16 cellular contexts compared by ENCODE assay signal in the genomic region with DNA sequence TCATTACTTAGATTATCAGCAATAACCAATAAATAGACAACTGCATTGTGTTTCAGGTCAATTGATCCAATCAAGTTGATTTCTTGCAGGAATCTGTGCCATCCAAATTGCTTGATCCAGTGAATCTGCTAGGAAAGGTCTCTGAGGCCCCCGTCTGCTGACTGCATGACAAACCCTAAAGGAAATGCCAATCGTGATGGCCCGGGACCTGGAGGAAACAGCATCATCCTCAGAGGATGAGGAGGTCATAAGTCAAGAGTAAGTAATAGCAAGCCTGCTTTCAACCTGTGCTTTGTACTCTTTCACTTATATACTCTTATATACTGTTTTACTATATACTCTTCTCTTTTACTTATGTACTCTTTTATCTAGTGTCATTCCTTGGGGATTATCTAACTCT. TPM values are rescaled to one million over a fixed set of nuclear protein-coding genes. Genes with fewer than 3 reads are reported as not detected.
A peak's percentile ranks its signal among the peaks of the same experiment; 100 is the strongest.
DNase-seq lines count a peak whose midpoint lies in the region; ATAC-seq and TF ChIP-seq lines count a peak whose summit lies in the region.
"Had no signal": no experiment of that assay in that cellular context is flagged by ENCODE, and none has a peak within 500 bp of the region (broad histone marks: within the 10 kb centered on the region; RNA-seq: fewer than 3 reads in every experiment).

No MANE protein-coding gene starts in this region.

- H2BK120ac ChIP-seq in mesendoderm (ENCODE audit: low read depth, low read length): no peak overlapping the region

- H3K4ac ChIP-seq in mesendoderm (ENCODE audit: low read depth, low read length): no peak overlapping the region

- peaks cover 14% of the 10 kb centered on the region for H3K79me1 ChIP-seq in mesendoderm (ENCODE audit: low read length)

- no peak overlapping the region for H3K27ac Mint-ChIP-seq in T-cell

- no peak overlapping the region for H3K9ac ChIP-seq in BLaER1 treated with 17β-estradiol and CSF1 and Interleukin-3, amounts not matched to agents 10 nM and 100 nM
- H3K9ac ChIP-seq in DND-41 (ENCODE audit: low read depth, low read length) (no peak overlapping the region), mesendoderm (ENCODE audit: low read length) (no peak overlapping the region)

- H3K56ac ChIP-seq in mesendoderm (ENCODE audit: low read length): no peak overlapping the region

- no peak overlapping the region for H4K8ac ChIP-seq in mesendoderm (ENCODE audit: low read depth, low read length)

- peak overlapping the region; percentile 47 to 100 (median 94) for H3K4me3 Mint-ChIP-seq in T-cell

- POLR2A ChIA-PET in T-cell (lab: Charles Lee): no interaction called here

- WGBS in mesendoderm (ENCODE audit: extremely low coverage, insufficient coverage, low lambda C conversion rate): no CpG with 5 or more reads among the region's 3 CpGs

- peaks cover 14% of the 10 kb centered on the region for H3K36me3 Mint-ChIP-seq in T-cell

- no peak overlapping the region for H2BK5ac ChIP-seq in mesendoderm (ENCODE audit: low read length)

- no peak overlapping the region for H4K5ac ChIP-seq in mesendoderm (ENCODE audit: low read length)

- H3K27ac ChIP-seq in BLaER1 treated with 17β-estradiol and CSF1 and Interleukin-3, amounts not matched to agents 10 nM and 100 nM: no peak overlapping the region
- no peak overlapping the region for H3K27ac ChIP-seq in DND-41 (ENCODE audit: low read length)
- no peak overlapping the region for H3K27ac ChIP-seq in mesendoderm (ENCODE audit: low read depth, low read length)
- H3K27ac ChIP-seq: esophagus muscularis mucosa, heart left ventricle had no signal

- no peak for TF ChIP-seq CTCF in DND-41 (IDR thresholded peaks at IDR 0.05; ENCODE audit: borderline replicate concordance, extremely low read depth, low read length, poor library complexity, severe bottlenecking)

- H3K4me1 ChIP-seq in BLaER1 treated with 17β-estradiol and CSF1 and Interleukin-3, amounts not matched to agents 10 nM and 100 nM: peaks cover 19 to 26% (median 23%) of the 10 kb centered on the region in 10 experiments
- H3K4me1 ChIP-seq in DND-41 (ENCODE audit: insufficient read depth, low read length): peaks cover 46% of the 10 kb centered on the region
- no peaks in the 10 kb centered on the region for H3K4me1 ChIP-seq in mesendoderm (ENCODE audit: control insufficient read depth, low read depth, low read length)

- no peak overlapping the region for H2AK5ac ChIP-seq in mesendoderm (ENCODE audit: low read length)

- H3K23ac ChIP-seq in mesendoderm (ENCODE audit: low read length): no peak overlapping the region

- peaks cover 5 to 53% (median 45%) of the 10 kb centered on the region in 11 experiments; a peak in 21 of 22 replicates for H3K36me3 ChIP-seq in BLaER1 treated with 17β-estradiol and CSF1 and Interleukin-3, amounts not matched to agents 10 nM and 100 nM
- peaks cover 23% of the 10 kb centered on the region for H3K36me3 ChIP-seq in DND-41 (ENCODE audit: insufficient read depth, low read length)
- no peaks in the 10 kb centered on the region for H3K36me3 ChIP-seq in mesendoderm (ENCODE audit: control insufficient read depth, insufficient read depth, low read length)
- H3K36me3 ChIP-seq: esophagus muscularis mucosa had no signal

- H3K4me1 Mint-ChIP-seq in T-cell: peaks cover 20 to 36% (median 35%) of the 10 kb centered on the region in 3 donors

- CTCF ChIA-PET in T-cell (lab: Charles Lee): interaction anchor here in 1 of 2 donors (1.3 kb wide), 1 partner anchor 9 kb away, joined by 8 read pairs; no protein-coding TSS in a partner anchor

- H2BK15ac ChIP-seq in mesendoderm (replicated peaks; ENCODE audit: low read depth): no peak overlapping the region

- H3K4me3 ChIP-seq in BLaER1 treated with 17β-estradiol and CSF1 and Interleukin-3, amounts not matched to agents 10 nM and 100 nM: no peak overlapping the region
- H3K4me3 ChIP-seq in DND-41 (ENCODE audit: low read depth in 1 of 2, low read length in 2 of 2): peak overlapping the region in 1 of 2 experiments; percentile 32; a peak in 1 of 4 replicates
- no peak overlapping the region for H3K4me3 ChIP-seq in mesendoderm (ENCODE audit: low read length)
- H3K4me3 ChIP-seq: heart left ventricle, mucosa of descending colon had no signal

- H3K9me3 ChIP-seq in BLaER1 treated with 17β-estradiol and CSF1 and Interleukin-3, amounts not matched to agents 10 nM and 100 nM (replicated peaks in 1 of 11): no peaks in the 10 kb centered on the region
- H3K9me3 ChIP-seq in DND-41 (ENCODE audit: insufficient read depth, low read length, severe bottlenecking): no peaks in the 10 kb centered on the region
- H3K9me3 ChIP-seq: esophagus muscularis mucosa, heart left ventricle, mucosa of descending colon had no signal

- ATAC-seq in DND-41 (ENCODE audit: insufficient read depth, low read depth) (no peak), T-cell (replicated peaks in 1 of 4) (no peak), GM19467 (IDR thresholded peaks at IDR 0.05; ENCODE audit: unreplicated experiment) (no peak)
- ATAC-seq: heart left ventricle, mucosa of descending colon had no signal

- H3K4me2 ChIP-seq in BLaER1 treated with 17β-estradiol and CSF1 and Interleukin-3, amounts not matched to agents 10 nM and 100 nM: peak overlapping the region in 10 of 11 experiments; percentile 73 to 91 (median 80); a peak in 12 of 22 replicates
- H3K4me2 ChIP-seq in DND-41 (ENCODE audit: insufficient read depth, low read length) (peak overlapping the region; percentile 69; the same call in 1 of the 2 replicates), mesendoderm (ENCODE audit: low read length) (no peak overlapping the region)

- H3K9me3 Mint-ChIP-seq in T-cell: no peaks in the 10 kb centered on the region

- peaks cover 0 to 9% (median 0%) of the 10 kb centered on the region in 11 experiments; a peak in 1 of 22 replicates for H4K20me1 ChIP-seq in BLaER1 treated with 17β-estradiol and CSF1 and Interleukin-3, amounts not matched to agents 10 nM and 100 nM
- H4K20me1 ChIP-seq in DND-41 (ENCODE audit: insufficient read depth, low read length): no peaks in the 10 kb centered on the region

- no peak overlapping the region for H3K18ac ChIP-seq in mesendoderm (ENCODE audit: low read length)

- H3K79me2 ChIP-seq in DND-41 (ENCODE audit: insufficient read depth, low read length) (peaks cover 45% of the 10 kb centered on the region), mesendoderm (ENCODE audit: control insufficient read depth, insufficient read depth, low read length) (peaks cover 18% of the 10 kb centered on the region)

- no peaks in the 10 kb centered on the region for H3K27me3 Mint-ChIP-seq in T-cell

- H3K27me3 ChIP-seq in BLaER1 treated with 17β-estradiol and CSF1 and Interleukin-3, amounts not matched to agents 10 nM and 100 nM: no peaks in the 10 kb centered on the region
- H3K27me3 ChIP-seq in DND-41 (ENCODE audit: insufficient read depth, low read length, poor library complexity): no peaks in the 10 kb centered on the region
- H3K27me3 ChIP-seq in mesendoderm (ENCODE audit: insufficient read depth, low read length, poor library complexity): no peaks in the 10 kb centered on the region
- H3K27me3 ChIP-seq: esophagus muscularis mucosa, heart left ventricle had no signal

- no peak overlapping the region for H2AFZ ChIP-seq in DND-41 (ENCODE audit: low read depth, low read length)

- DNase-seq in DND-41 (no peak), T-cell (no peak), mesendoderm (peak; percentile 15), NAMALWA (ENCODE audit: low spot score) (no peak)
- DNase-seq in stimulated activated CD8-positive, alpha-beta memory T cell treated with anti-CD3 and anti-CD28 coated beads, Interleukin-4, amount 100 ng/mL, for 48 hours: no peak
- DNase-seq: cortex of kidney, GDM1, heart left ventricle, kidney, mucosa of descending colon, MV-4-11, NCI-H748 treated with DMSO at 0.1 percent for 48 hours, Right ventricle myocardium superior had no signal

RNA-seq across cellular contexts. Expression of a gene that starts 1.9 kb away (rescaled TPM):
- 10 to 100 TPM; 15.4 to 36.2 (median 22.2) TPM for total RNA-seq in T-cell
- polyA plus RNA-seq in mesendoderm (2013, experiment 1 of 2): 32.7 TPM
- polyA plus RNA-seq in mesendoderm (2013, experiment 2 of 2): 34.2 TPM

RNA-seq across cellular contexts. Expression of a gene that starts 2.3 kb away (rescaled TPM):
- 10 to 100 TPM in 4 of 5 donors, 1 to 10 TPM in 1; 9.8 to 14.4 (median 12.3) TPM for total RNA-seq in T-cell
- 75.1 TPM for polyA plus RNA-seq in mesendoderm (2013, experiment 1 of 2)
- polyA plus RNA-seq in mesendoderm (2013, experiment 2 of 2): 73.5 TPM
